ENCODE assay signal across 8 cellular contexts in the genomic region with DNA sequence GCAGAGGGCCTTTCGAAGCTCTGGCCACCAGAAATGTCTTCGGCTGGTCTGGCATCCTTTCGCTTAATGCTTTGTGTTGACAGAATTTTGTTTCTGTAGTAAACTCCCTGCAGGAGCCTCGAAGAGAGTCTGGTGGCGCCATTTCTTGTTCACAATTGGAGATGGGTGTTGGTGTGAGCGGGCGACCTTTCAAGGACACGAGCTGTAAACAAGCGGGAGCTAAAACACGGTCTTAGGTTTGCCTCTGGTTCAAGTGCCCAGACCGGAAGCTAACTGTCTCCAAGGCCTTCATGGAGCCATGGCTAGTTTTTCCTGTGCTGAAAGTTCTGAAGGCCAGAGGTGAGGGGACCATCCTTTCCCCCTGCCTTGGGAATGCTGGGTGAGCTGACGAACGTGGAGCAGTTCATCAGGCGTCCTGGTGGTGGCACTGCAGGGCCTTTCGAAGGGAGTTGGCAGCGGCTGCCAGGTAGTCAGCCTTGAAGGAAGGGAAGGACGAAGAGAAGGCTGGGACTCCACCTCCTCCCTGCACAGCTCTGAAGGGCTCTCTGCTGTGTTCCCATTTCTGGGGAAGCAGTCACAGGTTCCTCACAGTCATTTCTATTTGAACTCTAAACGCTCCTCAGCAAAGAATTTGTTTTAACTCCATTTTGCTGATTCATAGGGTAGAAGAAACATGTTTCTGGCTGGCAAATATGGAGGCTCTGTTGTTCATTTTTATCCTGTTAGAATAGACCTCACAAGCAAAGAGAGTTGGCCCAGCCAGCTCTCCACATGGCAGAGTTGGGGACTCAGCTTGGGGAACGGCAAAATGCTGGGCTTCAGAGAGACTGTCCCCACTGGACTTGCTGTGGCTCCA. TPM values are rescaled to one million over a fixed set of nuclear protein-coding genes. Genes with fewer than 3 reads are reported as not detected.
DNase-seq lines count a peak whose midpoint lies in the region; ATAC-seq and TF ChIP-seq lines count a peak whose summit lies in the region.

No MANE protein-coding gene starts in this region.

- no peak overlapping the region for H3K9ac ChIP-seq in OCI-LY1 (ENCODE audit: low read length)

- 55 to 64% methylated on average over 11 to 13 of the region's 19 CpGs for WGBS in esophagus squamous epithelium, 2 donors

- H3K36me3 Mint-ChIP-seq in nephron progenitor cell (ENCODE audit: low read depth), result peaks cover 28% of the 10 kb centered on the region

- H2AFZ ChIP-seq in OCI-LY1 (ENCODE audit: low read length), result no peak overlapping the region

- H3K27ac ChIP-seq in OCI-LY1 (ENCODE audit: low read depth, low read length, poor library complexity, severe bottlenecking), result no peak overlapping the region
- H3K27ac ChIP-seq in esophagus squamous epithelium, result no peak overlapping the region

- TF ChIP-seq POLR2A in esophagus squamous epithelium (IDR thresholded peaks at IDR 0.05), result no peak

- no peaks in the 10 kb centered on the region for H3K79me2 ChIP-seq in OCI-LY1 (ENCODE audit: insufficient read depth, low read length)

- peaks cover 18% of the 10 kb centered on the region for H3K4me1 ChIP-seq in OCI-LY1 (ENCODE audit: insufficient read depth, low read length, severe bottlenecking)
- peaks cover 0 to 21% (median 10%) of the 10 kb centered on the region in 3 donors for H3K4me1 ChIP-seq in esophagus squamous epithelium

- no peaks in the 10 kb centered on the region for H4K20me1 ChIP-seq in OCI-LY1 (ENCODE audit: insufficient read depth, low read length)

- H3K9me3 Mint-ChIP-seq in nephron progenitor cell, result no peaks in the 10 kb centered on the region

- no peaks in the 10 kb centered on the region for H3K9me2 ChIP-seq in OCI-LY1 (ENCODE audit: low read depth, low read length)

- no peak overlapping the region for H3K4me2 ChIP-seq in OCI-LY1 (ENCODE audit: low read length)

- H3K4me1 Mint-ChIP-seq in nephron progenitor cell, result peaks cover 8% of the 10 kb centered on the region

- H3K27me3 ChIP-seq in OCI-LY1 (ENCODE audit: insufficient read depth, low read length) (no peaks in the 10 kb centered on the region), esophagus squamous epithelium (no peaks in the 10 kb centered on the region)

- TF ChIP-seq CTCF in OCI-LY1 (IDR thresholded peaks at IDR 0.05; ENCODE audit: low read length) (peak; percentile 92), esophagus squamous epithelium (IDR thresholded peaks at IDR 0.05) (peak; percentile 80 to 93 (median 86)), nephron progenitor cell (IDR thresholded peaks at IDR 0.05) (peak; percentile 91)

- H3K4me3 ChIP-seq in OCI-LY1 (ENCODE audit: low read depth, low read length, poor library complexity, severe bottlenecking) (no peak overlapping the region), esophagus squamous epithelium (no peak overlapping the region)

- H3K9me3 ChIP-seq in OCI-LY1 (ENCODE audit: low read length), result no peaks in the 10 kb centered on the region
- no peaks in the 10 kb centered on the region for H3K9me3 ChIP-seq in esophagus squamous epithelium

- DNase-seq in Ammon's horn (ENCODE audit: low spot score) (peak; percentile 91), GM19238 (ENCODE audit: insufficient read length, low spot score) (peak; percentile 73), HPDE6-E6E7 (ENCODE audit: extremely low spot score) (peak; percentile 66), esophagus squamous epithelium (lab: John Stamatoyannopoulos, UW) (no peak), nephron progenitor cell (peak; percentile 89)
- DNase-seq in activated T-cell treated with anti-CD3 and anti-CD28 coated beads, Interleukin-2, amount 50 U/mL, for 1 hour, result peak; percentile 77
- DNase-seq in stimulated activated naive CD8-positive, alpha-beta T cell treated with anti-CD3 and anti-CD28 coated beads, Interleukin-15, Interleukin-2, amounts not matched to agents 100 U/mL and 50 U/mL, for 24 hours, result peak; percentile 80

- H3K27me3 Mint-ChIP-seq in nephron progenitor cell (ENCODE audit: low read depth, poor library complexity), result no peaks in the 10 kb centered on the region

- H3K36me3 ChIP-seq in OCI-LY1 (ENCODE audit: insufficient read depth, low read length) (peaks cover 65% of the 10 kb centered on the region), esophagus squamous epithelium (peaks cover 0 to 58% (median 0%) of the 10 kb centered on the region in 3 donors)

- peak; percentile 61 for ATAC-seq in stimulated activated naive CD8-positive, alpha-beta T cell treated with anti-CD3 and anti-CD28 coated beads, Interleukin-15, Interleukin-2, amounts not matched to agents 100 U/mL and 50 U/mL, for 24 hours

- H3F3A ChIP-seq in OCI-LY1 (ENCODE audit: insufficient read depth, low read length), result no peaks in the 10 kb centered on the region; the same call in 1 of the 2 replicates

- H3K4me3 Mint-ChIP-seq in nephron progenitor cell, result no peak overlapping the region

- peak overlapping the region; percentile 85 for H3K27ac Mint-ChIP-seq in nephron progenitor cell

- intact Hi-C loops in esophagus squamous epithelium (cut with DNase I), result loop anchor here (10.0 kb wide), 1 partner anchor 654 kb away; no protein-coding TSS in a partner anchor

RNA-seq across cellular contexts. Expression of a gene that starts 35.2 kb away (rescaled TPM):
- 10 to 100 TPM in 2 of 4 donors, 1 to 10 TPM in 2; 7.8 to 14.1 (median 11.0) TPM for total RNA-seq in esophagus squamous epithelium

RNA-seq across cellular contexts. Expression of a gene that starts 35.3 kb away (rescaled TPM):
- 10 to 100 TPM in 3 of 4 donors, 1 to 10 TPM in 1; 7.8 to 15.8 (median 12.7) TPM for total RNA-seq in esophagus squamous epithelium
